Comparison of ENCODE assay signal across 15 cellular contexts in the genomic region with DNA sequence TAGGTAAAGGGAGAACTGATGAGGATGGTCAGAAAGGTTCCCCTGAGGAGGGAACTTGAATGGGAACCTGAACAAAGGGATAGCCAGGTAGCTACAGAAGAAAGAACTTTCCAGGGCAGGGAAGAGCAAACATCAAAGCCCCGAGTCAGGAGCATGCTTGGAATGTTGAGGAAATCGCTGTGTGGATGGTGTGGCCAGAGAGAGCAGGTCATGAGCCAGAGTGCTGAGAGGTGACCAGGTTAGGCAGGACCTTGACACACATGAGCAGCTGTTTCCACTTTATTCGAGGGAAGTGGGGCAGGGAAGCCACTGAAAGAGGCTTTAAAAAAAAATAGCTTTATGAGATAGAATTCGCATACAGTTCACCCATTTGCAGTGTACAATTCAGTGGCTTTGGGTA. TPM values are rescaled to one million over a fixed set of nuclear protein-coding genes. Genes with fewer than 3 reads are reported as not detected.
DNase-seq lines count a peak whose midpoint lies in the region; ATAC-seq and TF ChIP-seq lines count a peak whose summit lies in the region.
"Had no signal": no experiment of that assay in that cellular context is flagged by ENCODE, and none has a peak within 500 bp of the region (broad histone marks: within the 10 kb centered on the region; RNA-seq: fewer than 3 reads in every experiment).

No MANE protein-coding gene starts in this region.

- TF ChIP-seq POLR2A in uterus (IDR thresholded peaks at IDR 0.05) = no peak

- H3K4me3 Mint-ChIP-seq in activated CD4-positive, alpha-beta T cell treated with anti-CD3 and anti-CD28 coated beads, Interleukin-2, amount 10 ng/mL, durations not matched to agents 24 days and 14 days = peak overlapping the region; percentile 1
- no peak overlapping the region for H3K4me3 Mint-ChIP-seq in central memory CD8-positive, alpha-beta T cell

- peaks cover 83% of the 10 kb centered on the region for H3K4me1 ChIP-seq in OCI-LY3 (ENCODE audit: low read length)
- H3K4me1 ChIP-seq in osteoblast (ENCODE audit: insufficient read depth, low read length) = peaks cover 11% of the 10 kb centered on the region
- peaks cover 7 to 19% of the 10 kb centered on the region in 2 donors for H3K4me1 ChIP-seq in uterus

- peak overlapping the region; percentile 97; the same call in 1 of the 2 replicates for H3K9ac ChIP-seq in OCI-LY3 (ENCODE audit: low read length)

- H3K27ac ChIP-seq in OCI-LY3 (ENCODE audit: low read length) = peak overlapping the region; percentile 98
- H3K27ac ChIP-seq in osteoblast (ENCODE audit: low read depth, low read length) = no peak overlapping the region
- H3K27ac ChIP-seq in uterus = no peak overlapping the region
- H3K27ac ChIP-seq: breast epithelium had no signal

- intact Hi-C loops in activated CD4-positive, alpha-beta T cell treated with anti-CD3 and anti-CD28 coated beads, Interleukin-2, amount 10 ng/mL, durations not matched to agents 24 days and 14 days (cut with micrococcal nuclease) = no loop called here
- intact Hi-C loops in uterus (cut with DNase I; ENCODE audit: low total_unique reads) = no loop called here
- intact Hi-C loops in sciatic nerve (cut with DNase I) = loop anchor here (5.0 kb wide), 1 partner anchor 44 kb away; no protein-coding TSS in a partner anchor

- H4K20me1 ChIP-seq in OCI-LY3 (ENCODE audit: insufficient read depth, low read length) (0 out of 2 replicates have a peak, but pooled peaks cover 6% of the 10 kb centered on the region), osteoblast (ENCODE audit: insufficient read depth, low read length) (peaks cover 35% of the 10 kb centered on the region)

- H2AFZ ChIP-seq in OCI-LY3 (ENCODE audit: low read depth, low read length) = no peak overlapping the region
- H2AFZ ChIP-seq in osteoblast (ENCODE audit: low read length) = no peak overlapping the region

- H3K4me2 ChIP-seq in OCI-LY3 (ENCODE audit: low read length) (peak overlapping the region; percentile 28), osteoblast (ENCODE audit: insufficient read depth, low read length) (no peak overlapping the region)

- H3K4me3 ChIP-seq in OCI-LY3 (ENCODE audit: low read length) (no peak overlapping the region), osteoblast (ENCODE audit: insufficient read depth, low read length) (no peak overlapping the region), uterus (no peak overlapping the region)
- H3K4me3 ChIP-seq: breast epithelium had no signal

- H3K9me3 ChIP-seq in OCI-LY3 (ENCODE audit: insufficient read depth, low read length) (no peaks in the 10 kb centered on the region), osteoblast (ENCODE audit: low read depth, low read length) (no peaks in the 10 kb centered on the region), uterus (no peaks in the 10 kb centered on the region)
- H3K9me3 ChIP-seq: breast epithelium had no signal

- no peaks in the 10 kb centered on the region for H3K9me3 Mint-ChIP-seq in activated CD4-positive, alpha-beta T cell treated with anti-CD3 and anti-CD28 coated beads, Interleukin-2, amount 10 ng/mL, durations not matched to agents 24 days and 14 days
- H3K9me3 Mint-ChIP-seq in central memory CD8-positive, alpha-beta T cell = no peaks in the 10 kb centered on the region

- no peaks in the 10 kb centered on the region for H3K27me3 ChIP-seq in OCI-LY3 (ENCODE audit: low read depth, low read length)
- H3K27me3 ChIP-seq in osteoblast (ENCODE audit: insufficient read depth, low read length) = no peaks in the 10 kb centered on the region
- no peaks in the 10 kb centered on the region for H3K27me3 ChIP-seq in uterus
- H3K27me3 ChIP-seq: breast epithelium had no signal

- peaks cover 52% of the 10 kb centered on the region for H3K36me3 ChIP-seq in OCI-LY3 (replicated peaks; ENCODE audit: low read depth, low read length)
- H3K36me3 ChIP-seq in osteoblast (ENCODE audit: insufficient read depth, low read length) = peaks cover 12% of the 10 kb centered on the region
- H3K36me3 ChIP-seq in uterus = no peaks in the 10 kb centered on the region
- H3K36me3 ChIP-seq: breast epithelium had no signal

- no peak for DNase-seq in activated CD4-positive, alpha-beta T cell treated with anti-CD3 and anti-CD28 coated beads, Interleukin-2, amount 10 ng/mL, durations not matched to agents 24 days and 14 days
- no peak for DNase-seq in activated CD4-positive, alpha-beta T cell treated with anti-CD3 and anti-CD28 coated beads, Interleukin-2, amount 50 U/mL, for 48 hours
- no peak for DNase-seq in central memory CD8-positive, alpha-beta T cell (ENCODE audit: low spot score in 2 of 2)
- DNase-seq in osteoblast (ENCODE audit: insufficient read length, low spot score, missing footprints) = peak; percentile 38
- DNase-seq in uterus = no peak
- DNase-seq in sciatic nerve (ENCODE audit: low spot score) = no peak
- DNase-seq: activated CD4-positive, CD25-positive, alpha-beta regulatory T cell treated with anti-CD3 and anti-CD28 coated beads, Interleukin-2, amount 50 U/mL, for 72 hours; NCI-H2029; NCI-H526 treated with DMSO at 0.1 percent for 48 hours had no signal

- H3K36me3 Mint-ChIP-seq in activated CD4-positive, alpha-beta T cell treated with anti-CD3 and anti-CD28 coated beads, Interleukin-2, amount 10 ng/mL, durations not matched to agents 24 days and 14 days (ENCODE audit: low read depth) = peaks cover 57% of the 10 kb centered on the region
- H3K36me3 Mint-ChIP-seq in central memory CD8-positive, alpha-beta T cell (ENCODE audit: insufficient read depth) = peaks cover 39% of the 10 kb centered on the region

- peaks cover 80% of the 10 kb centered on the region for H3K79me2 ChIP-seq in OCI-LY3 (ENCODE audit: low read length)
- H3K79me2 ChIP-seq in osteoblast (ENCODE audit: insufficient read depth, low read length) = peaks cover 47% of the 10 kb centered on the region

- peak overlapping the region; percentile 66 for H3K27ac Mint-ChIP-seq in activated CD4-positive, alpha-beta T cell treated with anti-CD3 and anti-CD28 coated beads, Interleukin-2, amount 10 ng/mL, durations not matched to agents 24 days and 14 days
- H3K27ac Mint-ChIP-seq in central memory CD8-positive, alpha-beta T cell (ENCODE audit: low read depth) = peak overlapping the region; percentile 26

- no peak for TF ChIP-seq CTCF in OCI-LY3 (IDR thresholded peaks at IDR 0.05; ENCODE audit: low read depth, low read length)
- no peak for TF ChIP-seq CTCF in osteoblast (IDR thresholded peaks at IDR 0.05; ENCODE audit: extremely low read depth, low read depth, low read length)
- TF ChIP-seq CTCF in uterus (IDR thresholded peaks at IDR 0.05) = no peak

- ATAC-seq in central memory CD8-positive, alpha-beta T cell (replicated peaks; ENCODE audit: extremely low read depth, poor library complexity, severe bottlenecking) = no peak
- no peak for ATAC-seq in sciatic nerve
- ATAC-seq in HG02763 (IDR thresholded peaks at IDR 0.05; ENCODE audit: unreplicated experiment) = no peak

- H3K27me3 Mint-ChIP-seq in activated CD4-positive, alpha-beta T cell treated with anti-CD3 and anti-CD28 coated beads, Interleukin-2, amount 10 ng/mL, durations not matched to agents 24 days and 14 days = no peaks in the 10 kb centered on the region
- H3K27me3 Mint-ChIP-seq in central memory CD8-positive, alpha-beta T cell = no peaks in the 10 kb centered on the region

- H3K4me1 Mint-ChIP-seq in activated CD4-positive, alpha-beta T cell treated with anti-CD3 and anti-CD28 coated beads, Interleukin-2, amount 10 ng/mL, durations not matched to agents 24 days and 14 days = peaks cover 54% of the 10 kb centered on the region
- H3K4me1 Mint-ChIP-seq in central memory CD8-positive, alpha-beta T cell = peaks cover 66% of the 10 kb centered on the region

RNA-seq across cellular contexts. Expression of a gene that starts 4.4 kb away (rescaled TPM):
- 227 and 247 TPM in 2 replicates for total RNA-seq in activated CD4-positive, alpha-beta T cell treated with anti-CD3 and anti-CD28 coated beads, Interleukin-2, amount 10 ng/mL, durations not matched to agents 24 days and 14 days
- total RNA-seq in osteoblast (61.6 and 68.8 TPM in 2 replicates), uterus (10 to 100 TPM; 13.3 to 67.4 (median 40.7) TPM), sciatic nerve (49.6 TPM)

RNA-seq across cellular contexts. Expression of a gene that starts 27.4 kb away (rescaled TPM):
- 22.7 and 23.1 TPM in 2 replicates for total RNA-seq in activated CD4-positive, alpha-beta T cell treated with anti-CD3 and anti-CD28 coated beads, Interleukin-2, amount 10 ng/mL, durations not matched to agents 24 days and 14 days
- total RNA-seq in osteoblast (0.36 TPM in 1 of 2 replicates, not detected in the other), uterus (1 to 10 TPM in 3 of 4 donors, not detected in 1; 1.4 to 3.1 (median 2.4) TPM), sciatic nerve (1.2 TPM)
- total RNA-seq: fibroblast of lung had no signal

RNA-seq across cellular contexts. Expression of a gene that starts 39.8 kb away (rescaled TPM):
- total RNA-seq in activated CD4-positive, alpha-beta T cell treated with anti-CD3 and anti-CD28 coated beads, Interleukin-2, amount 10 ng/mL, durations not matched to agents 24 days and 14 days = 283 and 291 TPM in 2 replicates
- total RNA-seq in osteoblast = 1,233 and 1,325 TPM in 2 replicates
- 100 to 1,000 TPM; 423 to 862 (median 517) TPM for total RNA-seq in uterus
- 543 TPM for total RNA-seq in sciatic nerve

RNA-seq across cellular contexts. Expression of a gene that starts 57.3 kb away (rescaled TPM):
- total RNA-seq in activated CD4-positive, alpha-beta T cell treated with anti-CD3 and anti-CD28 coated beads, Interleukin-2, amount 10 ng/mL, durations not matched to agents 24 days and 14 days = not detected in 2 replicates
- total RNA-seq in osteoblast = not detected in 2 replicates
- total RNA-seq in uterus = not detected
- not detected for total RNA-seq in sciatic nerve
- total RNA-seq: fibroblast of lung, MCF 10A, renal cortical epithelial cell had no signal
